1 cellular context compared by ENCODE assay signal in genomic region chr11:820655-821512, GRCh38.
TF ChIP-seq lines count a peak whose summit lies in the region.

No MANE protein-coding gene starts in this region.

TF ChIP-seq in A549, 52 proteins besides CTCF, POLR2A, EP300 and RAD21 (continued from another document):
- TF ChIP-seq CEBPB (IDR thresholded peaks at IDR 0.05) (peak; percentile 70 to 94), RNF2 (IDR thresholded peaks at IDR 0.05; ENCODE audit: borderline replicate concordance, low read depth) (no peak), ESRRA (IDR thresholded peaks at IDR 0.05; ENCODE audit: borderline replicate concordance, low read length) (no peak), HOXB5 (CRISPR knock-in tag; IDR thresholded peaks at IDR 0.05) (no peak), ZFP36 (IDR thresholded peaks at IDR 0.05; ENCODE audit: borderline replicate concordance, partially characterized antibody) (no peak), BCL3 (IDR thresholded peaks at IDR 0.05) (no peak), JUNB (IDR thresholded peaks at IDR 0.05) (peak; percentile 22; the same call in 1 of the 2 replicates), E2F6 (IDR thresholded peaks at IDR 0.05; ENCODE audit: borderline replicate concordance, low read depth) (no peak), SREBF2 (IDR thresholded peaks at IDR 0.05) (no peak), PHF8 (IDR thresholded peaks at IDR 0.05; ENCODE audit: borderline replicate concordance, low read depth) (no peak), HEYL (CRISPR knock-in tag; IDR thresholded peaks at IDR 0.05) (no peak), JUN (IDR thresholded peaks at IDR 0.05) (peak in 1 of 2 experiments; percentile 56; a peak in 1 of 5 replicates), HOXA7 (CRISPR knock-in tag; IDR thresholded peaks at IDR 0.05) (no peak), FOSL2 (IDR thresholded peaks at IDR 0.05) (peak; percentile 63; the same call in 1 of the 2 replicates), FOSL2 (CRISPR knock-in tag; IDR thresholded peaks at IDR 0.05) (peak; percentile 95)
- TF ChIP-seq, protein P1, sequence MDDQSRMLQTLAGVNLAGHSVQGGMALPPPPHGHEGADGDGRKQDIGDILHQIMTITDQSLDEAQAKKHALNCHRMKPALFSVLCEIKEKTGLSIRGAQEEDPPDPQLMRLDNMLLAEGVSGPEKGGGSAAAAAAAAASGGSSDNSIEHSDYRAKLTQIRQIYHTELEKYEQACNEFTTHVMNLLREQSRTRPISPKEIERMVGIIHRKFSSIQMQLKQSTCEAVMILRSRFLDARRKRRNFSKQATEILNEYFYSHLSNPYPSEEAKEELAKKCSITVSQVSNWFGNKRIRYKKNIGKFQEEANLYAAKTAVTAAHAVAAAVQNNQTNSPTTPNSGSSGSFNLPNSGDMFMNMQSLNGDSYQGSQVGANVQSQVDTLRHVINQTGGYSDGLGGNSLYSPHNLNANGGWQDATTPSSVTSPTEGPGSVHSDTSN (IDR thresholded peaks at IDR 0.05), result peak; percentile 63; the same call in 1 of the 2 replicates
